8 cellular contexts compared by ENCODE assay signal in the genomic region with DNA sequence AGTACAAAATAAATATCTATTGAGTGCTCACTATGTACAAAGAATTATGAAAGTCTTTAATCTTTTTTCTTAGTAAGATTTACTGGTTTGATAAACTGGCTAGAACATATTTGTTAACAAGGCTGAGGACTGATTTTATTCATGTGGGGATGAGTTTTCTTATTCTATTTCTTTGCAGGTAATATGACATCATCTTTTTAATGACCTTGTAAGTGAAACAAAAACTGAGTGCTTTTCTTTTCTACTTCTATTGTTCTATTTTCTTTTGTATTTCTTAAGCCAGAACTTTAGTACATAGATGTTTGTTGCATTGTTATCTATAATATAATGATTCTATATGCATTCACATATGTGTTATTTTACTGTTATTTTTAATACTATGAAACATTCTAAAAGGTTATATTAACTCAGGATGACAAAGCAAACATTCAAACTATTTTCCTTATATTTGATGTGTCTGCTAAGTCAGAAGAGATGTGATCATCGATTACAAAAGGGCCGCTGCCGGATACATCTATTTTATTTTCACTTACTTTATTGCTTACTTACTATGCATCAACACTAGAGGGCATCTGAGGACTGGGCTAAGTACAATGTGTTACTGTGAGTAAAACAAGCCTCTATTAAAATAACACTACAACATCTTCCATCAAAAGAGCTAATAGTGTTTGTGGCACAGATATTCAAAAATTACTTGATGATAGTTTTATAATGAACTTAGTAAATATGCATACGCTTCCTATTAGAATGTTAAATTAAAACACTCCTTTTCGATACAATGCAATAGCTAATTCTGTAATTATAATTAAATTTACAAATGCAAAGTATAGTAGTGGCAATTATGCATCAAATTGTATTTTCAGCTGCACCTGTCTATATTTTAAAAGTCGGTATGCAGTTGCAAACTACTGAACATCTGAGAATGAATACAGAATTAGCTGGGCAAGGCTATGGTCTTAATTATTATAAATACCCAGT.
DNase-seq lines count a peak whose midpoint lies in the region; ATAC-seq, FAIRE-seq and TF ChIP-seq lines count a peak whose summit lies in the region.

No MANE protein-coding gene starts in this region.

- H3K4me3 ChIP-seq in PC-3 (ENCODE audit: low read length) (peak overlapping the region; percentile 25; the same call in 1 of the 2 replicates), mesenchymal stem cell (ENCODE audit: insufficient read depth in 1 of 2, low read depth in 1 of 2, low read length in 2 of 2) (no peak overlapping the region)
- no peak overlapping the region for H3K4me3 ChIP-seq in CD8-positive, alpha-beta memory T cell (ENCODE audit: low read length)

- POLR2A ChIA-PET in GM10248 (lab: Yijun Ruan, JAX): no interaction called here
- POLR2A ChIA-PET in PC-3 (lab: Charles Lee; ENCODE audit: unreplicated experiment): no interaction called here
- POLR2A ChIA-PET in CD8-positive, alpha-beta memory T cell (lab: Charles Lee): no interaction called here

- H3F3A ChIP-seq in PC-3 (ENCODE audit: low read length, unreplicated experiment): no peaks in the 10 kb centered on the region

- H3K14ac ChIP-seq in mesenchymal stem cell (ENCODE audit: low read length in 2 of 2): no peak overlapping the region

- H3K4me1 Mint-ChIP-seq in CD8-positive, alpha-beta memory T cell: no peaks in the 10 kb centered on the region

- TF ChIP-seq CTCF in GM10248 (IDR thresholded peaks at IDR 0.05; ENCODE audit: control extremely low read depth, extremely low read depth, low read depth, missing control alignments) (peak; percentile 69), PC-3 (conservative IDR thresholded peaks at IDR 0.05; ENCODE audit: low read depth, low read length) (peak; percentile 97)

- no peak overlapping the region for H3K4ac ChIP-seq in mesenchymal stem cell (ENCODE audit: low read depth in 1 of 2, low read length in 2 of 2)

- H3K27me3 ChIP-seq in PC-3 (ENCODE audit: low read length) (no peaks in the 10 kb centered on the region), mesenchymal stem cell (ENCODE audit: control insufficient read depth in 1 of 2, insufficient read depth in 1 of 2, low read length in 2 of 2) (no peaks in the 10 kb centered on the region)
- H3K27me3 ChIP-seq in CD8-positive, alpha-beta memory T cell (ENCODE audit: insufficient read depth, low read length, poor library complexity, severe bottlenecking): no peaks in the 10 kb centered on the region

- no TSS peak for BruUV-seq in PC-3 (replicated peaks; lab: Mats Ljungman, UMichigan)

- H3K36me3 Mint-ChIP-seq in CD8-positive, alpha-beta memory T cell: no peaks in the 10 kb centered on the region

- no peaks in the 10 kb centered on the region for H3K79me1 ChIP-seq in mesenchymal stem cell (replicated peaks; ENCODE audit: low read length, poor library complexity, severe bottlenecking)

- no peak overlapping the region for H3K9ac ChIP-seq in PC-3 (ENCODE audit: low read length)
- H3K9ac ChIP-seq in mesenchymal stem cell (ENCODE audit: low read length): peak overlapping the region; percentile 61

- H3K27ac ChIP-seq in PC-3 (ENCODE audit: low read length) (no peak overlapping the region), mesenchymal stem cell (ENCODE audit: low read length, poor library complexity, severe bottlenecking) (no peak overlapping the region)
- no peak overlapping the region for H3K27ac ChIP-seq in CD8-positive, alpha-beta memory T cell (ENCODE audit: low read depth, low read length)

- H3K18ac ChIP-seq in mesenchymal stem cell (ENCODE audit: low read depth in 1 of 2, low read length in 2 of 2): no peak overlapping the region

- H3K79me2 ChIP-seq in PC-3 (ENCODE audit: low read length): no peaks in the 10 kb centered on the region

- H3K9me3 ChIP-seq in PC-3 (ENCODE audit: low read length) (no peaks in the 10 kb centered on the region), mesenchymal stem cell (ENCODE audit: control insufficient read depth, low read length) (no peaks in the 10 kb centered on the region)
- H3K9me3 ChIP-seq in CD8-positive, alpha-beta memory T cell (ENCODE audit: low read length): no peaks in the 10 kb centered on the region

- H3K9me3 Mint-ChIP-seq in CD8-positive, alpha-beta memory T cell: peaks cover 0 to 3% (median 0%) of the 10 kb centered on the region in 5 donors

- H3K4me1 ChIP-seq in PC-3 (ENCODE audit: insufficient read depth, low read length): peaks cover 34% of the 10 kb centered on the region
- no peaks in the 10 kb centered on the region for H3K4me1 ChIP-seq in mesenchymal stem cell (ENCODE audit: control insufficient read depth, insufficient read depth, low read depth, low read length)
- no peaks in the 10 kb centered on the region for H3K4me1 ChIP-seq in CD8-positive, alpha-beta memory T cell (ENCODE audit: insufficient read depth, low read length)

- no peak overlapping the region for H3K23ac ChIP-seq in mesenchymal stem cell (ENCODE audit: low read length in 2 of 2)

- intact Hi-C loops in PC-3 (cut with micrococcal nuclease): loop anchor here (1.0 to 5.0 kb wide), 8 partner anchors 105 to 1544 kb away; no protein-coding TSS in a partner anchor

- no peaks in the 10 kb centered on the region for H3K9me2 ChIP-seq in PC-3 (replicated peaks; ENCODE audit: low read length)

- H2AFZ ChIP-seq in PC-3 (ENCODE audit: low read length) (no peak overlapping the region), mesenchymal stem cell (ENCODE audit: low read depth, low read length) (no peak overlapping the region)

- H2AK5ac ChIP-seq in mesenchymal stem cell (ENCODE audit: low read length, severe bottlenecking): no peak overlapping the region

- DNase-seq in GM10248 (ENCODE audit: extremely low spot score): peak; percentile 32
- peak; percentile 51 for DNase-seq in HTR-8/SVneo (ENCODE audit: insufficient read length, low spot score)
- peak; percentile 78 for DNase-seq in PC-3
- peak; percentile 49 to 68 for DNase-seq in dermis microvascular lymphatic vessel endothelial cell (ENCODE audit: low read depth in 2 of 2)
- DNase-seq in mesenchymal stem cell: peak; percentile 72
- no peak for DNase-seq in CD8-positive, alpha-beta memory T cell
- no peak for DNase-seq in activated gamma-delta T cell (lab: John Stamatoyannopoulos, UW)

- peak overlapping the region; percentile 68 for H3K4me2 ChIP-seq in PC-3 (ENCODE audit: low read length)
- H3K4me2 ChIP-seq in mesenchymal stem cell (ENCODE audit: low read length, poor library complexity, severe bottlenecking): no peak overlapping the region

- WGBS in mesenchymal stem cell: no CpG with 5 or more reads among the region's 6 CpGs

- no peak overlapping the region for H2BK5ac ChIP-seq in mesenchymal stem cell (ENCODE audit: low read depth, low read length, poor library complexity, severe bottlenecking)

- no peak overlapping the region for H3K27ac Mint-ChIP-seq in CD8-positive, alpha-beta memory T cell

- no peak overlapping the region for H2BK12ac ChIP-seq in mesenchymal stem cell (ENCODE audit: low read length in 2 of 2)

- peak; percentile 62 for FAIRE-seq in HTR-8/SVneo (lab: Jason Lieb, UNC)

- no peaks in the 10 kb centered on the region for H3K36me3 ChIP-seq in PC-3 (ENCODE audit: low read depth, low read length)
- H3K36me3 ChIP-seq in mesenchymal stem cell (ENCODE audit: control insufficient read depth in 1 of 2, insufficient read depth in 2 of 2, low read depth in 1 of 2, low read length in 2 of 2): no peaks in the 10 kb centered on the region
- no peaks in the 10 kb centered on the region for H3K36me3 ChIP-seq in CD8-positive, alpha-beta memory T cell (ENCODE audit: insufficient read depth, low read length)

- no peak overlapping the region for H4K8ac ChIP-seq in mesenchymal stem cell (ENCODE audit: low read length)

- no peak overlapping the region for H4K91ac ChIP-seq in mesenchymal stem cell (ENCODE audit: low read length)

- H3K4me3 Mint-ChIP-seq in CD8-positive, alpha-beta memory T cell: no peak overlapping the region

- no peaks in the 10 kb centered on the region for H4K20me1 ChIP-seq in PC-3 (ENCODE audit: low read length)

- no peak overlapping the region for H2BK15ac ChIP-seq in mesenchymal stem cell (ENCODE audit: low read depth, poor library complexity, severe bottlenecking)

- H2BK120ac ChIP-seq in mesenchymal stem cell (ENCODE audit: low read depth, low read length): no peak overlapping the region

- no peaks in the 10 kb centered on the region for H3K27me3 Mint-ChIP-seq in CD8-positive, alpha-beta memory T cell

- CTCF ChIA-PET in GM10248 (lab: Yijun Ruan, JAX): interaction anchor here (0.6 to 2.9 kb wide), 20 partner anchors 8 to 363 kb away, joined by 3 to 15 read pairs (median 4); no protein-coding TSS in a partner anchor
- CTCF ChIA-PET in PC-3 (lab: Charles Lee): interaction anchor here (0.5 to 1.3 kb wide), 7 partner anchors 63 to 411 kb away, joined by 3 to 8 read pairs (median 3); no protein-coding TSS in a partner anchor
- CTCF ChIA-PET in CD8-positive, alpha-beta memory T cell (lab: Charles Lee): no interaction called here

- ATAC-seq in GM21526 (IDR thresholded peaks at IDR 0.05; ENCODE audit: low FRiP score, unreplicated experiment): peak; percentile 72
- ATAC-seq in PC-3: peak; percentile 61

Comparison
In these comparisons a context has a peak if more than half of its experiments do, and no peak if none do; other contexts are left out.
1. DNase-seq: peak in GM10248 (single experiment), HTR-8/SVneo (single experiment), PC-3 (single experiment), dermis microvascular lymphatic vessel endothelial cell (2 of 2) and mesenchymal stem cell (single experiment); none in CD8-positive, alpha-beta memory T cell (0 of 5) and activated gamma-delta T cell (single experiment).